Comparison of ENCODE assay signal across 12 cellular contexts in genomic region chr18:23330423-23330822, GRCh38.
DNase-seq lines count a peak whose midpoint lies in the region; ATAC-seq and TF ChIP-seq lines count a peak whose summit lies in the region.
"Had no signal": no experiment of that assay in that cellular context is flagged by ENCODE, and none has a peak within 500 bp of the region (broad histone marks: within the 10 kb centered on the region; RNA-seq: fewer than 3 reads in every experiment).

No MANE protein-coding gene starts in this region.

- intact Hi-C loops in sciatic nerve (cut with DNase I) = no loop called here

- peak overlapping the region; percentile 26 for H2BK5ac ChIP-seq in neuronal stem cell (ENCODE audit: low read length)

- H3K36me3 ChIP-seq in neuronal stem cell (replicated peaks in 1 of 2; ENCODE audit: control insufficient read depth in 2 of 2, insufficient read depth in 2 of 2, low read length in 2 of 2) = no peaks in the 10 kb centered on the region

- no peaks in the 10 kb centered on the region for H3K4me1 ChIP-seq in neuronal stem cell (ENCODE audit: control insufficient read depth in 2 of 2, insufficient read depth in 1 of 2, low read depth in 1 of 2, low read length in 2 of 2)

- no peak overlapping the region for H2AFZ ChIP-seq in neuronal stem cell (ENCODE audit: low read length)

- H3K27me3 Mint-ChIP-seq in HFFc6 (ENCODE audit: insufficient read depth) = peaks cover 2% of the 10 kb centered on the region; the same call in 1 of the 2 replicates
- H3K27me3 Mint-ChIP-seq: activated CD4-positive, alpha-beta T cell treated with anti-CD3 and anti-CD28 coated beads for 36 hours had no signal

- no peak overlapping the region for H4K8ac ChIP-seq in neuronal stem cell (ENCODE audit: low read depth, low read length)

- no peak overlapping the region for H3K4me3 Mint-ChIP-seq in HFFc6
- no peak overlapping the region for H3K4me3 Mint-ChIP-seq in stimulated activated effector memory CD8-positive, alpha-beta T cell treated with anti-CD3 and anti-CD28 coated beads, Interleukin-12 subunit alpha, Interleukin-12 subunit beta, amount 100 ng/mL, for 72 hours
- H3K4me3 Mint-ChIP-seq: activated CD4-positive, alpha-beta T cell treated with anti-CD3 and anti-CD28 coated beads for 36 hours; immature natural killer cell had no signal

- H3K9ac ChIP-seq in neuronal stem cell (ENCODE audit: low read depth, low read length, poor library complexity) = no peak overlapping the region

- no peak overlapping the region for H2AK5ac ChIP-seq in neuronal stem cell (ENCODE audit: low read depth, low read length)

- H3K27ac ChIP-seq in neuronal stem cell (replicated peaks; ENCODE audit: low read length) = no peak overlapping the region

- no peak overlapping the region for H3K27ac Mint-ChIP-seq in HFFc6
- no peak overlapping the region for H3K27ac Mint-ChIP-seq in stimulated activated effector memory CD8-positive, alpha-beta T cell treated with anti-CD3 and anti-CD28 coated beads, Interleukin-12 subunit alpha, Interleukin-12 subunit beta, amount 100 ng/mL, for 72 hours
- H3K27ac Mint-ChIP-seq: activated CD4-positive, alpha-beta T cell treated with anti-CD3 and anti-CD28 coated beads for 36 hours; immature natural killer cell had no signal

- peak; percentile 66 for DNase-seq in NCI-H146 (lab: John Stamatoyannopoulos, UW)
- DNase-seq in neuronal stem cell (ENCODE audit: low spot score) = no peak
- DNase-seq in HFFc6 = no peak
- DNase-seq in sciatic nerve (ENCODE audit: low spot score) = no peak
- DNase-seq in stimulated activated effector memory CD8-positive, alpha-beta T cell treated with anti-CD3 and anti-CD28 coated beads, Interleukin-12 subunit alpha, Interleukin-12 subunit beta, amount 100 ng/mL, for 72 hours (ENCODE audit: low spot score in 2 of 2) = no peak
- DNase-seq: activated CD4-positive, alpha-beta T cell treated with anti-CD3 and anti-CD28 coated beads for 36 hours; DMS 273 treated with DMSO at 0.1 percent for 48 hours; immature natural killer cell; KG1 had no signal

- WGBS in neuronal stem cell (ENCODE audit: extremely low coverage in 2 of 2, insufficient read length in 2 of 2, insufficient replicate concordance in 1 of 2), 2 donors = no CpG with 5 or more reads among the region's 8 CpGs

- no peak overlapping the region for H2BK120ac ChIP-seq in neuronal stem cell (ENCODE audit: low read depth, low read length)

- no peak overlapping the region for H4K91ac ChIP-seq in neuronal stem cell (ENCODE audit: low read depth, low read length, poor library complexity)

- H3K9me3 Mint-ChIP-seq in HFFc6 = no peaks in the 10 kb centered on the region
- H3K9me3 Mint-ChIP-seq in stimulated activated effector memory CD8-positive, alpha-beta T cell treated with anti-CD3 and anti-CD28 coated beads, Interleukin-12 subunit alpha, Interleukin-12 subunit beta, amount 100 ng/mL, for 72 hours = no peaks in the 10 kb centered on the region
- H3K9me3 Mint-ChIP-seq: immature natural killer cell had no signal

- no peak overlapping the region for H2BK15ac ChIP-seq in neuronal stem cell (ENCODE audit: low read length)

- H3K18ac ChIP-seq in neuronal stem cell (ENCODE audit: low read length) = no peak overlapping the region

- ATAC-seq in GM18868 (IDR thresholded peaks at IDR 0.05; ENCODE audit: unreplicated experiment) (peak; percentile 80), HG02571 (IDR thresholded peaks at IDR 0.05; ENCODE audit: unreplicated experiment) (peak; percentile 88), sciatic nerve (no peak), GM21515 (IDR thresholded peaks at IDR 0.05; ENCODE audit: unreplicated experiment) (no peak)
- no peak for ATAC-seq in stimulated activated effector memory CD8-positive, alpha-beta T cell treated with anti-CD3 and anti-CD28 coated beads, Interleukin-12 subunit alpha, Interleukin-12 subunit beta, amount 100 ng/mL, for 72 hours
- ATAC-seq: activated CD4-positive, alpha-beta T cell treated with anti-CD3 and anti-CD28 coated beads for 36 hours had no signal

- H2BK12ac ChIP-seq in neuronal stem cell (ENCODE audit: low read length) = no peak overlapping the region

- H3K23ac ChIP-seq in neuronal stem cell (ENCODE audit: low read depth, low read length, poor library complexity) = no peak overlapping the region

- peaks cover 26% of the 10 kb centered on the region for H3K36me3 Mint-ChIP-seq in HFFc6 (ENCODE audit: low read depth)
- H3K36me3 Mint-ChIP-seq in stimulated activated effector memory CD8-positive, alpha-beta T cell treated with anti-CD3 and anti-CD28 coated beads, Interleukin-12 subunit alpha, Interleukin-12 subunit beta, amount 100 ng/mL, for 72 hours = no peaks in the 10 kb centered on the region

- no peaks in the 10 kb centered on the region; the same call in 1 of the 2 replicates for H3K4me1 Mint-ChIP-seq in HFFc6 (ENCODE audit: low read depth)
- H3K4me1 Mint-ChIP-seq in stimulated activated effector memory CD8-positive, alpha-beta T cell treated with anti-CD3 and anti-CD28 coated beads, Interleukin-12 subunit alpha, Interleukin-12 subunit beta, amount 100 ng/mL, for 72 hours = no peaks in the 10 kb centered on the region
- H3K4me1 Mint-ChIP-seq: activated CD4-positive, alpha-beta T cell treated with anti-CD3 and anti-CD28 coated beads for 36 hours; immature natural killer cell had no signal

- no peaks in the 10 kb centered on the region for H3K27me3 ChIP-seq in neuronal stem cell (ENCODE audit: control insufficient read depth in 3 of 3, insufficient read depth in 3 of 3, low read depth in 1 of 3, low read length in 3 of 3)

- no peak for TF ChIP-seq CTCF in HFFc6 (IDR thresholded peaks at IDR 0.05)

- no peaks in the 10 kb centered on the region for H3K79me1 ChIP-seq in neuronal stem cell (ENCODE audit: low read depth, low read length)

- no peak overlapping the region for H3K14ac ChIP-seq in neuronal stem cell (ENCODE audit: low read length)

- H3K4me2 ChIP-seq in neuronal stem cell (ENCODE audit: insufficient read depth, low read length, poor library complexity, severe bottlenecking) = no peak overlapping the region

- H3K9me3 ChIP-seq in neuronal stem cell (replicated peaks in 1 of 2; ENCODE audit: control insufficient read depth in 2 of 2, insufficient read depth in 1 of 2, low read depth in 1 of 2, low read length in 2 of 2) = peaks cover 0 to 6% of the 10 kb centered on the region in 2 donors

- H3K4ac ChIP-seq in neuronal stem cell (ENCODE audit: low read length) = no peak overlapping the region

- H3K4me3 ChIP-seq in neuronal stem cell (ENCODE audit: low read length in 2 of 2) = no peak overlapping the region

Comparison
In these comparisons a context has a peak if more than half of its experiments do, and no peak if none do; other contexts are left out.
1. ATAC-seq: peak in GM18868 (single experiment) and HG02571 (single experiment); none in sciatic nerve (single experiment), GM21515 (single experiment) and stimulated activated effector memory CD8-positive, alpha-beta T cell treated with anti-CD3 and anti-CD28 coated beads, Interleukin-12 subunit alpha, Interleukin-12 subunit beta, amount 100 ng/mL, for 72 hours (single experiment).